Comparison of ENCODE assay signal across 9 cellular contexts in genomic region chr12:113135178-113136127, GRCh38. TPM values are rescaled to one million over a fixed set of nuclear protein-coding genes. Genes with fewer than 3 reads are reported as not detected.
DNase-seq lines count a peak whose midpoint lies in the region; ATAC-seq and TF ChIP-seq lines count a peak whose summit lies in the region.
"Had no signal": no experiment of that assay in that cellular context is flagged by ENCODE, and none has a peak within 500 bp of the region (broad histone marks: within the 10 kb centered on the region; RNA-seq: fewer than 3 reads in every experiment).

Gene RASAL1, minus strand, starts transcription at chr12:113135761. Its CDS starts 299 bp downstream, at chr12:113135462.

- DNase-seq in COLO829 (ENCODE audit: low spot score) (peak; percentile 37), T follicular helper cell (ENCODE audit: low read depth) (peak; percentile 80), NOMO-1 treated with dmso at 0.1 percent for 144 hours (lab: John Stamatoyannopoulos, UW; ENCODE audit: unreplicated experiment) (no peak), ascending aorta (ENCODE audit: low spot score in 2 of 2) (no peak)
- peak; percentile 88 for DNase-seq in activated naive CD8-positive, alpha-beta T cell treated with anti-CD3 and anti-CD28 coated beads, Interleukin-2, amount 10 ng/mL, durations not matched to agents 7 days and 5 days
- DNase-seq in stimulated activated CD8-positive, alpha-beta memory T cell treated with anti-CD3 and anti-CD28 coated beads, Interleukin-15, amount 100 ng/mL, for 24 hours (ENCODE audit: low read depth), result peak; percentile 51

- no peaks in the 10 kb centered on the region for H3K36me3 Mint-ChIP-seq in activated naive CD8-positive, alpha-beta T cell treated with anti-CD3 and anti-CD28 coated beads, Interleukin-2, amount 10 ng/mL, durations not matched to agents 7 days and 5 days

- no peaks in the 10 kb centered on the region for H3K9me3 Mint-ChIP-seq in activated naive CD8-positive, alpha-beta T cell treated with anti-CD3 and anti-CD28 coated beads, Interleukin-2, amount 10 ng/mL, durations not matched to agents 7 days and 5 days

- TF ChIP-seq CTCF in ascending aorta (IDR thresholded peaks at IDR 0.05), result peak in 1 of 3 experiments; percentile 12

- no peaks in the 10 kb centered on the region for H3K36me3 ChIP-seq in HUES6 (ENCODE audit: control insufficient read depth, insufficient read depth, low read length)
- H3K36me3 ChIP-seq in ascending aorta, result no peaks in the 10 kb centered on the region

- H3K4me1 Mint-ChIP-seq in activated naive CD8-positive, alpha-beta T cell treated with anti-CD3 and anti-CD28 coated beads, Interleukin-2, amount 10 ng/mL, durations not matched to agents 7 days and 5 days, result peaks cover 11% of the 10 kb centered on the region

- H3K4me3 ChIP-seq in HUES6 (ENCODE audit: low read depth, low read length) (peak within 1 kb of the TSS; percentile 66), ascending aorta (peak within 1 kb of the TSS in 1 of 2 donors; percentile 40)

- H3K4me1 ChIP-seq in HUES6 (ENCODE audit: control insufficient read depth, insufficient read depth, low read length) (0 out of 2 replicates have a peak, but pooled peaks cover 11% of the 10 kb centered on the region), ascending aorta (no peaks in the 10 kb centered on the region)

- POLR2A ChIA-PET in activated naive CD8-positive, alpha-beta T cell treated with anti-CD3 and anti-CD28 coated beads, Interleukin-2, amount 10 ng/mL, durations not matched to agents 7 days and 5 days (lab: Charles Lee), result interaction anchor here (0.9 kb wide), 1 partner anchor 17 kb away, joined by 4 read pairs; no protein-coding TSS in a partner anchor

- H3K27me3 ChIP-seq in HUES6 (ENCODE audit: control insufficient read depth, insufficient read depth, low read length) (peaks cover 28% of the 10 kb centered on the region), layer of hippocampus (ENCODE audit: control insufficient read depth, insufficient read depth, low read length) (peaks cover 3% of the 10 kb centered on the region), ascending aorta (no peaks in the 10 kb centered on the region)

- intact Hi-C loops in ascending aorta (cut with DNase I), result no loop called here

- H3K4me3 Mint-ChIP-seq in activated naive CD8-positive, alpha-beta T cell treated with anti-CD3 and anti-CD28 coated beads, Interleukin-2, amount 10 ng/mL, durations not matched to agents 7 days and 5 days, result peak within 1 kb of the TSS; percentile 81

- no peak within 1 kb of the TSS for H3K27ac ChIP-seq in HUES6 (ENCODE audit: low read depth, low read length)
- H3K27ac ChIP-seq in layer of hippocampus (ENCODE audit: low read depth, low read length), result peak within 1 kb of the TSS; percentile 77
- H3K27ac ChIP-seq in ascending aorta, result no peak within 1 kb of the TSS

- H3K9ac ChIP-seq in HUES6 (ENCODE audit: low read length), result peak within 1 kb of the TSS; percentile 48

- peaks cover 2% of the 10 kb centered on the region for H3K27me3 Mint-ChIP-seq in activated naive CD8-positive, alpha-beta T cell treated with anti-CD3 and anti-CD28 coated beads, Interleukin-2, amount 10 ng/mL, durations not matched to agents 7 days and 5 days

- peak; percentile 93 for ATAC-seq in activated naive CD8-positive, alpha-beta T cell treated with anti-CD3 and anti-CD28 coated beads, Interleukin-2, amount 10 ng/mL, durations not matched to agents 7 days and 5 days (ENCODE audit: low read depth)
- ATAC-seq: right cardiac atrium had no signal

- peak within 1 kb of the TSS; percentile 79 for H3K27ac Mint-ChIP-seq in activated naive CD8-positive, alpha-beta T cell treated with anti-CD3 and anti-CD28 coated beads, Interleukin-2, amount 10 ng/mL, durations not matched to agents 7 days and 5 days

- H3K9me3 ChIP-seq in HUES6 (ENCODE audit: control insufficient read depth, insufficient read depth, low read depth, low read length), result no peaks in the 10 kb centered on the region
- no peaks in the 10 kb centered on the region for H3K9me3 ChIP-seq in ascending aorta

RNA-seq across cellular contexts. Expression of gene RASAL1, which starts in this region (rescaled TPM):
- total RNA-seq in activated naive CD8-positive, alpha-beta T cell treated with anti-CD3 and anti-CD28 coated beads, Interleukin-2, amount 10 ng/mL, durations not matched to agents 7 days and 5 days, result 1 to 10 TPM; 1.0 to 2.3 TPM
- 0.64 TPM for total RNA-seq in ascending aorta
- total RNA-seq: right cardiac atrium had no signal

Comparison
In these comparisons a context has a peak if more than half of its experiments do, and no peak if none do; other contexts are left out.
1. DNase-seq: peak in COLO829 (single experiment), T follicular helper cell (single experiment), activated naive CD8-positive, alpha-beta T cell treated with anti-CD3 and anti-CD28 coated beads, Interleukin-2, amount 10 ng/mL, durations not matched to agents 7 days and 5 days (single experiment) and stimulated activated CD8-positive, alpha-beta memory T cell treated with anti-CD3 and anti-CD28 coated beads, Interleukin-15, amount 100 ng/mL, for 24 hours (single experiment); none in NOMO-1 treated with dmso at 0.1 percent for 144 hours (single experiment) and ascending aorta (0 of 2).